In genomic region chr11:2901854-2902783, GRCh38 we compare ENCODE assay signal across 1 cellular context.
TF ChIP-seq lines count a peak whose summit lies in the region.

No MANE protein-coding gene starts in this region.

TF ChIP-seq in HepG2, 621 proteins besides CTCF, POLR2A, EP300 and RAD21 (continued from another document):
- TF ChIP-seq ZNF281 (CRISPR knock-in tag; IDR thresholded peaks at IDR 0.05; ENCODE audit: borderline replicate concordance) (peak; percentile 25; the same call in 1 of the 2 replicates), KLF12 (CRISPR knock-in tag; IDR thresholded peaks at IDR 0.05; ENCODE audit: borderline replicate concordance) (peak; percentile 19; the same call in 1 of the 2 replicates), ZNF891 (CRISPR knock-in tag; IDR thresholded peaks at IDR 0.05) (no peak), MTA1 (CRISPR knock-in tag; IDR thresholded peaks at IDR 0.05; ENCODE audit: borderline replicate concordance) (no peak)
- TF ChIP-seq, protein P1, sequence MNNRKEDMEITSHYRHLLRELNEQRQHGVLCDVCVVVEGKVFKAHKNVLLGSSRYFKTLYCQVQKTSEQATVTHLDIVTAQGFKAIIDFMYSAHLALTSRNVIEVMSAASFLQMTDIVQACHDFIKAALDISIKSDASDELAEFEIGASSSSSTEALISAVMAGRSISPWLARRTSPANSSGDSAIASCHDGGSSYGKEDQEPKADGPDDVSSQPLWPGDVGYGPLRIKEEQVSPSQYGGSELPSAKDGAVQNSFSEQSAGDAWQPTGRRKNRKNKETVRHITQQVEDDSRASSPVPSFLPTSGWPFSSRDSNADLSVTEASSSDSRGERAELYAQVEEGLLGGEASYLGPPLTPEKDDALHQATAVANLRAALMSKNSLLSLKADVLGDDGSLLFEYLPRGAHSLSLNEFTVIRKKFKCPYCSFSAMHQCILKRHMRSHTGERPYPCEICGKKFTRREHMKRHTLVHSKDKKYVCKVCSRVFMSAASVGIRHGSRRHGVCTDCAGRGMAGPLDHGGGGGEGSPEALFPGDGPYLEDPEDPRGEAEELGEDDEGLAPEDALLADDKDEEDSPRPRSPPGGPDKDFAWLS (CRISPR knock-in tag; IDR thresholded peaks at IDR 0.05; ENCODE audit: borderline replicate concordance) = no peak
